13 cellular contexts compared by ENCODE assay signal in genomic region chr3:3110749-3111361, GRCh38. TPM values are rescaled to one million over a fixed set of nuclear protein-coding genes. Genes with fewer than 3 reads are reported as not detected.
DNase-seq lines count a peak whose midpoint lies in the region; ATAC-seq and TF ChIP-seq lines count a peak whose summit lies in the region.
"Had no signal": no experiment of that assay in that cellular context is flagged by ENCODE, and none has a peak within 500 bp of the region (broad histone marks: within the 10 kb centered on the region; RNA-seq: fewer than 3 reads in every experiment).

No MANE protein-coding gene starts in this region.

- no peaks in the 10 kb centered on the region for H3K4me1 ChIP-seq in endocrine pancreas (ENCODE audit: control insufficient read depth, insufficient read depth, low read length)

- H3K9me3 ChIP-seq in endocrine pancreas (ENCODE audit: control insufficient read depth, low read length), result no peaks in the 10 kb centered on the region
- H3K9me3 ChIP-seq: BLaER1 treated with 17β-estradiol and CSF1 and Interleukin-3, amounts not matched to agents 10 nM and 100 nM; neutrophil had no signal

- no peaks in the 10 kb centered on the region for H3K36me3 Mint-ChIP-seq in activated CD8-positive, alpha-beta T cell treated with anti-CD3 and anti-CD28 coated beads, Interleukin-2, amount 10 ng/mL, durations not matched to agents 7 days and 5 days (ENCODE audit: low read depth)

- peak; percentile 26 for ATAC-seq in GM18499 (IDR thresholded peaks at IDR 0.05; ENCODE audit: insufficient read depth, unreplicated experiment)
- ATAC-seq in activated CD8-positive, alpha-beta T cell treated with anti-CD3 and anti-CD28 coated beads, Interleukin-2, amount 10 ng/mL, durations not matched to agents 7 days and 5 days, result no peak

- H3K4me3 Mint-ChIP-seq in activated CD8-positive, alpha-beta T cell treated with anti-CD3 and anti-CD28 coated beads, Interleukin-2, amount 10 ng/mL, durations not matched to agents 7 days and 5 days, result no peak overlapping the region

- H3K9me3 Mint-ChIP-seq in activated CD8-positive, alpha-beta T cell treated with anti-CD3 and anti-CD28 coated beads, Interleukin-2, amount 10 ng/mL, durations not matched to agents 7 days and 5 days (ENCODE audit: insufficient read depth), result no peaks in the 10 kb centered on the region

- TF ChIP-seq CTCF in C4-2B (conservative IDR thresholded peaks at IDR 0.05), result no peak

- POLR2A ChIA-PET in activated CD8-positive, alpha-beta T cell treated with anti-CD3 and anti-CD28 coated beads, Interleukin-2, amount 10 ng/mL, durations not matched to agents 7 days and 5 days (lab: Charles Lee), result no interaction called here

- H3K4me3 ChIP-seq in endocrine pancreas (ENCODE audit: control insufficient read depth, insufficient read depth, low read length), result peak overlapping the region; percentile 83
- H3K4me3 ChIP-seq: BLaER1 treated with 17β-estradiol and CSF1 and Interleukin-3, amounts not matched to agents 10 nM and 100 nM; dorsolateral prefrontal cortex had no signal

- no peak overlapping the region for H3K9ac ChIP-seq in endocrine pancreas (ENCODE audit: control insufficient read depth, insufficient read depth, low read length)
- H3K9ac ChIP-seq: BLaER1 treated with 17β-estradiol and CSF1 and Interleukin-3, amounts not matched to agents 10 nM and 100 nM had no signal

- no peaks in the 10 kb centered on the region for H3K27me3 ChIP-seq in endocrine pancreas (ENCODE audit: control insufficient read depth, insufficient read depth, low read length)
- H3K27me3 ChIP-seq: BLaER1 treated with 17β-estradiol and CSF1 and Interleukin-3, amounts not matched to agents 10 nM and 100 nM; neutrophil had no signal

- H3K4me1 Mint-ChIP-seq in activated CD8-positive, alpha-beta T cell treated with anti-CD3 and anti-CD28 coated beads, Interleukin-2, amount 10 ng/mL, durations not matched to agents 7 days and 5 days (ENCODE audit: low read depth), result no peaks in the 10 kb centered on the region

- peaks cover 15% of the 10 kb centered on the region for H3K27me3 Mint-ChIP-seq in activated CD8-positive, alpha-beta T cell treated with anti-CD3 and anti-CD28 coated beads, Interleukin-2, amount 10 ng/mL, durations not matched to agents 7 days and 5 days (ENCODE audit: low read depth)

- CTCF ChIA-PET in activated CD8-positive, alpha-beta T cell treated with anti-CD3 and anti-CD28 coated beads, Interleukin-2, amount 10 ng/mL, durations not matched to agents 7 days and 5 days (lab: Charles Lee), result no interaction called here

- no peak overlapping the region for H3K27ac Mint-ChIP-seq in activated CD8-positive, alpha-beta T cell treated with anti-CD3 and anti-CD28 coated beads, Interleukin-2, amount 10 ng/mL, durations not matched to agents 7 days and 5 days

- no peaks in the 10 kb centered on the region for H3K36me3 ChIP-seq in endocrine pancreas (ENCODE audit: control insufficient read depth, insufficient read depth, low read length)
- H3K36me3 ChIP-seq: BLaER1 treated with 17β-estradiol and CSF1 and Interleukin-3, amounts not matched to agents 10 nM and 100 nM; neutrophil had no signal

- peak; percentile 64 for DNase-seq in MV-4-11 (lab: John Stamatoyannopoulos, UW)
- no peak for DNase-seq in activated CD8-positive, alpha-beta T cell treated with anti-CD3 and anti-CD28 coated beads, Interleukin-2, amount 10 ng/mL, durations not matched to agents 7 days and 5 days
- DNase-seq in hepatic stellate cell (ENCODE audit: low spot score), result no peak
- no peak for DNase-seq in epidermal melanocyte (ENCODE audit: insufficient read length, low spot score)
- no peak for DNase-seq in NCI-H446 (lab: John Stamatoyannopoulos, UW)
- DNase-seq: activated T-cell treated with anti-CD3 and anti-CD28 coated beads for 4 hours, anterior cingulate cortex, dorsolateral prefrontal cortex had no signal

- H3K27ac ChIP-seq in C4-2B, result peak overlapping the region; percentile 46
- H3K27ac ChIP-seq: dorsolateral prefrontal cortex had no signal

RNA-seq across cellular contexts. Expression of gene IL5RA, which starts 0.7 kb away (rescaled TPM):
- total RNA-seq in activated CD8-positive, alpha-beta T cell treated with anti-CD3 and anti-CD28 coated beads, Interleukin-2, amount 10 ng/mL, durations not matched to agents 7 days and 5 days, result not detected

RNA-seq across cellular contexts. Expression of gene TRNT1, which starts 15.9 kb away (rescaled TPM):
- 10 to 100 TPM; 33.4 to 33.6 TPM for total RNA-seq in activated CD8-positive, alpha-beta T cell treated with anti-CD3 and anti-CD28 coated beads, Interleukin-2, amount 10 ng/mL, durations not matched to agents 7 days and 5 days
